Comparison of ENCODE assay signal across 26 cellular contexts in genomic region chr20:24837721-24838456, GRCh38.
DNase-seq lines count a peak whose midpoint lies in the region; ATAC-seq and TF ChIP-seq lines count a peak whose summit lies in the region.
"Had no signal": no experiment of that assay in that cellular context is flagged by ENCODE, and none has a peak within 500 bp of the region (broad histone marks: within the 10 kb centered on the region; RNA-seq: fewer than 3 reads in every experiment).

No MANE protein-coding gene starts in this region.

- peak; percentile 16 for DNase-seq in activated CD8-positive, alpha-beta memory T cell treated with anti-CD3 and anti-CD28 coated beads, Interleukin-2, amount 10 ng/mL, durations not matched to agents 7 days and 5 days
- no peak for DNase-seq in activated CD8-positive, alpha-beta memory T cell treated with anti-CD3 and anti-CD28 coated beads, Interleukin-2, amount 50 U/mL, for 4 hours
- peak; percentile 21 for DNase-seq in astrocyte of the hippocampus (ENCODE audit: low read depth, low spot score)
- peak; percentile 7 for DNase-seq in kidney epithelial cell (ENCODE audit: low read depth)
- DNase-seq in NCI-H510A treated with DMSO at 0.1 percent for 48 hours (lab: John Stamatoyannopoulos, UW): no peak
- no peak for DNase-seq in stimulated activated CD4-positive, alpha-beta T cell treated with anti-CD3 and anti-CD28 coated beads, Interleukin-2, amount 100 ng/mL, for 48 hours
- DNase-seq in effector memory CD8-positive, alpha-beta T cell: no peak
- DNase-seq: activated CD4-positive, alpha-beta T cell treated with anti-CD3 and anti-CD28 coated beads, Interleukin-2, amount 50 U/mL, for 4 hours; activated naive CD4-positive, alpha-beta T cell treated with Interleukin-2 at 50 U/mL for 16 hours; activated T-cell treated with anti-CD3 and anti-CD28 coated beads, Interleukin-2, amount 50 U/mL, for 1 hour; DMS53; esophagus squamous epithelium; glutamatergic neuron; GOT3; NCI-H187 treated with DMSO at 0.1 percent for 48 hours; NCI-H446 treated with DMSO at 0.1 percent for 48 hours; SHP77; WERI-Rb-1 had no signal

- H3K4me3 Mint-ChIP-seq in activated CD8-positive, alpha-beta memory T cell treated with anti-CD3 and anti-CD28 coated beads, Interleukin-2, amount 10 ng/mL, durations not matched to agents 7 days and 5 days: no peak overlapping the region
- no peak overlapping the region for H3K4me3 Mint-ChIP-seq in effector memory CD8-positive, alpha-beta T cell
- H3K4me3 Mint-ChIP-seq: CD4-positive, alpha-beta T cell; memory B cell; nephron; stimulated activated memory B cell treated with anti-CD40 and anti-IgM and Interleukin-4, amounts not matched to agents 10 μg/mL and 1 μg/mL and 100 μg/mL, for 72 hours; T-helper 1 cell treated with Interleukin-12 subunit alpha and Interleukin-12 subunit beta and Interleukin-4 antibody, amounts not matched to agents 30 μg/mL and 1 μg/mL, for 36 hours had no signal

- no peak overlapping the region for H3K27ac Mint-ChIP-seq in activated CD8-positive, alpha-beta memory T cell treated with anti-CD3 and anti-CD28 coated beads, Interleukin-2, amount 10 ng/mL, durations not matched to agents 7 days and 5 days
- no peak overlapping the region for H3K27ac Mint-ChIP-seq in effector memory CD8-positive, alpha-beta T cell
- H3K27ac Mint-ChIP-seq: CD4-positive, alpha-beta T cell; memory B cell; nephron; stimulated activated memory B cell treated with anti-CD40 and anti-IgM and Interleukin-4, amounts not matched to agents 10 μg/mL and 1 μg/mL and 100 μg/mL, for 72 hours; T-helper 1 cell treated with Interleukin-12 subunit alpha and Interleukin-12 subunit beta and Interleukin-4 antibody, amounts not matched to agents 30 μg/mL and 1 μg/mL, for 36 hours had no signal

- H3K27me3 ChIP-seq in kidney epithelial cell (ENCODE audit: control insufficient read depth, insufficient read depth, low read length): no peaks in the 10 kb centered on the region
- H3K27me3 ChIP-seq: ascending aorta, esophagus squamous epithelium had no signal

- H3K27me3 Mint-ChIP-seq in activated CD8-positive, alpha-beta memory T cell treated with anti-CD3 and anti-CD28 coated beads, Interleukin-2, amount 10 ng/mL, durations not matched to agents 7 days and 5 days: peaks cover 24% of the 10 kb centered on the region
- H3K27me3 Mint-ChIP-seq in effector memory CD8-positive, alpha-beta T cell: peaks cover 6 to 42% of the 10 kb centered on the region in 2 donors

- no peaks in the 10 kb centered on the region for H3K9me3 Mint-ChIP-seq in activated CD8-positive, alpha-beta memory T cell treated with anti-CD3 and anti-CD28 coated beads, Interleukin-2, amount 10 ng/mL, durations not matched to agents 7 days and 5 days (ENCODE audit: low read depth)
- H3K9me3 Mint-ChIP-seq in effector memory CD8-positive, alpha-beta T cell: no peaks in the 10 kb centered on the region
- H3K9me3 Mint-ChIP-seq: CD4-positive, alpha-beta T cell; memory B cell; nephron; stimulated activated memory B cell treated with anti-CD40 and anti-IgM and Interleukin-4, amounts not matched to agents 10 μg/mL and 1 μg/mL and 100 μg/mL, for 72 hours; T-helper 1 cell treated with Interleukin-12 subunit alpha and Interleukin-12 subunit beta and Interleukin-4 antibody, amounts not matched to agents 30 μg/mL and 1 μg/mL, for 36 hours had no signal

- no peak overlapping the region for H3K4me3 ChIP-seq in kidney epithelial cell (ENCODE audit: low read depth, low read length)
- H3K4me3 ChIP-seq: ascending aorta, esophagus squamous epithelium, K562 had no signal

- no peak for ATAC-seq in activated CD8-positive, alpha-beta memory T cell treated with anti-CD3 and anti-CD28 coated beads, Interleukin-2, amount 10 ng/mL, durations not matched to agents 7 days and 5 days
- no peak for ATAC-seq in effector memory CD8-positive, alpha-beta T cell (replicated peaks)
- no peak for ATAC-seq in HG02642 (IDR thresholded peaks at IDR 0.05; ENCODE audit: poor library complexity, unreplicated experiment)
- ATAC-seq: K562; stimulated activated memory B cell treated with anti-CD40 and anti-IgM and Interleukin-4, amounts not matched to agents 10 μg/mL and 1 μg/mL and 100 μg/mL, for 72 hours had no signal

- TF ChIP-seq CTCF in kidney epithelial cell (IDR thresholded peaks at IDR 0.05; ENCODE audit: insufficient read depth, low read length, poor library complexity, severe bottlenecking): no peak

- CTCF ChIA-PET in activated CD8-positive, alpha-beta memory T cell treated with anti-CD3 and anti-CD28 coated beads, Interleukin-2, amount 10 ng/mL, durations not matched to agents 7 days and 5 days (lab: Charles Lee): no interaction called here

- H3K36me3 ChIP-seq in kidney epithelial cell (ENCODE audit: control insufficient read depth, insufficient read depth, low read length): no peaks in the 10 kb centered on the region
- H3K36me3 ChIP-seq: ascending aorta, esophagus squamous epithelium, WERI-Rb-1 had no signal

- peaks cover 10% of the 10 kb centered on the region for H3K4me1 Mint-ChIP-seq in activated CD8-positive, alpha-beta memory T cell treated with anti-CD3 and anti-CD28 coated beads, Interleukin-2, amount 10 ng/mL, durations not matched to agents 7 days and 5 days
- no peaks in the 10 kb centered on the region for H3K4me1 Mint-ChIP-seq in effector memory CD8-positive, alpha-beta T cell (ENCODE audit: low read depth in 2 of 2)

- no peaks in the 10 kb centered on the region for H3K36me3 Mint-ChIP-seq in activated CD8-positive, alpha-beta memory T cell treated with anti-CD3 and anti-CD28 coated beads, Interleukin-2, amount 10 ng/mL, durations not matched to agents 7 days and 5 days
- H3K36me3 Mint-ChIP-seq in effector memory CD8-positive, alpha-beta T cell (ENCODE audit: insufficient read depth): no peaks in the 10 kb centered on the region
- H3K36me3 Mint-ChIP-seq: memory B cell; stimulated activated memory B cell treated with anti-CD40 and anti-IgM and Interleukin-4, amounts not matched to agents 10 μg/mL and 1 μg/mL and 100 μg/mL, for 72 hours had no signal

Comparison
In these comparisons a context has a peak if more than half of its experiments do, and no peak if none do; other contexts are left out.
1. DNase-seq: peak in activated CD8-positive, alpha-beta memory T cell treated with anti-CD3 and anti-CD28 coated beads, Interleukin-2, amount 10 ng/mL, durations not matched to agents 7 days and 5 days (single experiment), astrocyte of the hippocampus (single experiment) and kidney epithelial cell (single experiment); none in activated CD8-positive, alpha-beta memory T cell treated with anti-CD3 and anti-CD28 coated beads, Interleukin-2, amount 50 U/mL, for 4 hours (single experiment), NCI-H510A treated with DMSO at 0.1 percent for 48 hours (single experiment), stimulated activated CD4-positive, alpha-beta T cell treated with anti-CD3 and anti-CD28 coated beads, Interleukin-2, amount 100 ng/mL, for 48 hours (0 of 2) and effector memory CD8-positive, alpha-beta T cell (0 of 3).